Comparison of ENCODE assay signal across 23 cellular contexts in the genomic region with DNA sequence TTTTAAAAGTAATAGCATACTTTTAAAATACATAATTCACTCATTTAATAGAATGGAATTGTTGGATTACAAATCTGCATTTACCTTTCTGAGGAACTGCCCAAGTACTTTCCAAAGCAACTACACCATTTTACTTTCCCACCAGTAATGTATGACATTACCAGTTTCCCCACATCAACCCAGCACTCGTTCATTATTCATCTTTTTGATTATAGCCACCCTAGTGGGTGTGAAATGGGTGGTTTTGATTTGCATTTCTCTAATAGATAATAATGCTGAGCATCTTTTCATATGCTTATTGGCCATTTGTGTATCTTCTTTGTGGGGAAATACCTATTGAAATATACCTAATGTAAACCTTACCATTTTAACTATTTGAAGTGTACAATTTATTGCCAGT. TPM values are rescaled to one million over a fixed set of nuclear protein-coding genes. Genes with fewer than 3 reads are reported as not detected.
DNase-seq lines count a peak whose midpoint lies in the region; ATAC-seq, FAIRE-seq and TF ChIP-seq lines count a peak whose summit lies in the region.
"Had no signal": no experiment of that assay in that cellular context is flagged by ENCODE, and none has a peak within 500 bp of the region (broad histone marks: within the 10 kb centered on the region; RNA-seq: fewer than 3 reads in every experiment).

No MANE protein-coding gene starts in this region.

- no peaks in the 10 kb centered on the region for H3K9me3 Mint-ChIP-seq in activated CD8-positive, alpha-beta T cell treated with anti-CD3 and anti-CD28 coated beads for 36 hours
- no peaks in the 10 kb centered on the region for H3K9me3 Mint-ChIP-seq in activated CD8-positive, alpha-beta T cell treated with anti-CD3 and anti-CD28 coated beads, Interleukin-2, amount 10 ng/mL, durations not matched to agents 7 days and 5 days (ENCODE audit: insufficient read depth)
- H3K9me3 Mint-ChIP-seq in WTC11, result no peaks in the 10 kb centered on the region
- no peaks in the 10 kb centered on the region for H3K9me3 Mint-ChIP-seq in natural killer cell treated with Interleukin-12 subunit alpha and Interleukin-12 subunit beta and Interleukin-15 and Interleukin-18, amount 100 ng/mL, for 72 hours

- ATAC-seq in activated CD8-positive, alpha-beta T cell treated with anti-CD3 and anti-CD28 coated beads for 36 hours, result no peak
- no peak for ATAC-seq in activated CD8-positive, alpha-beta T cell treated with anti-CD3 and anti-CD28 coated beads, Interleukin-2, amount 10 ng/mL, durations not matched to agents 7 days and 5 days
- ATAC-seq in WTC11, result no peak
- ATAC-seq in natural killer cell treated with Interleukin-12 subunit alpha and Interleukin-12 subunit beta and Interleukin-15 and Interleukin-18, amount 100 ng/mL, for 72 hours, result no peak
- ATAC-seq: HepG2, K562 had no signal

- H3K27me3 Mint-ChIP-seq in activated CD8-positive, alpha-beta T cell treated with anti-CD3 and anti-CD28 coated beads for 36 hours, result no peaks in the 10 kb centered on the region
- no peaks in the 10 kb centered on the region for H3K27me3 Mint-ChIP-seq in activated CD8-positive, alpha-beta T cell treated with anti-CD3 and anti-CD28 coated beads, Interleukin-2, amount 10 ng/mL, durations not matched to agents 7 days and 5 days (ENCODE audit: low read depth)
- H3K27me3 Mint-ChIP-seq in WTC11 (ENCODE audit: low read depth), result no peaks in the 10 kb centered on the region
- H3K27me3 Mint-ChIP-seq in natural killer cell treated with Interleukin-12 subunit alpha and Interleukin-12 subunit beta and Interleukin-15 and Interleukin-18, amount 100 ng/mL, for 72 hours, result no peaks in the 10 kb centered on the region

- peaks cover 3% of the 10 kb centered on the region in 2 donors for H3K36me3 ChIP-seq in thyroid gland

- peak overlapping the region; percentile 2 for H3K27ac Mint-ChIP-seq in activated CD8-positive, alpha-beta T cell treated with anti-CD3 and anti-CD28 coated beads for 36 hours
- no peak overlapping the region for H3K27ac Mint-ChIP-seq in activated CD8-positive, alpha-beta T cell treated with anti-CD3 and anti-CD28 coated beads, Interleukin-2, amount 10 ng/mL, durations not matched to agents 7 days and 5 days
- H3K27ac Mint-ChIP-seq in WTC11, result peak overlapping the region; percentile 9; the same call in 1 of the 2 replicates
- H3K27ac Mint-ChIP-seq in natural killer cell treated with Interleukin-12 subunit alpha and Interleukin-12 subunit beta and Interleukin-15 and Interleukin-18, amount 100 ng/mL, for 72 hours, result peak overlapping the region in 1 of 2 donors; percentile 64

- no peak for TF ChIP-seq CTCF in activated CD8-positive, alpha-beta T cell treated with anti-CD3 and anti-CD28 coated beads for 36 hours (IDR thresholded peaks at IDR 0.05)
- no peak for TF ChIP-seq CTCF in D721Med (IDR thresholded peaks at IDR 0.05; ENCODE audit: insufficient read depth, missing control alignments)
- no peak for TF ChIP-seq CTCF in WTC11 (IDR thresholded peaks at IDR 0.05)
- no peak for TF ChIP-seq CTCF in thyroid gland (IDR thresholded peaks at IDR 0.05)

- peaks cover 64% of the 10 kb centered on the region for H3K4me1 Mint-ChIP-seq in activated CD8-positive, alpha-beta T cell treated with anti-CD3 and anti-CD28 coated beads for 36 hours (ENCODE audit: low read depth)
- peaks cover 18% of the 10 kb centered on the region for H3K4me1 Mint-ChIP-seq in activated CD8-positive, alpha-beta T cell treated with anti-CD3 and anti-CD28 coated beads, Interleukin-2, amount 10 ng/mL, durations not matched to agents 7 days and 5 days (ENCODE audit: low read depth)
- peaks cover 80% of the 10 kb centered on the region for H3K4me1 Mint-ChIP-seq in WTC11
- H3K4me1 Mint-ChIP-seq in natural killer cell treated with Interleukin-12 subunit alpha and Interleukin-12 subunit beta and Interleukin-15 and Interleukin-18, amount 100 ng/mL, for 72 hours (ENCODE audit: low read depth in 2 of 2), result peaks cover 32 to 41% of the 10 kb centered on the region in 2 donors

- H3K36me3 Mint-ChIP-seq in activated CD8-positive, alpha-beta T cell treated with anti-CD3 and anti-CD28 coated beads for 36 hours (ENCODE audit: low read depth), result peaks cover 6% of the 10 kb centered on the region
- H3K36me3 Mint-ChIP-seq in activated CD8-positive, alpha-beta T cell treated with anti-CD3 and anti-CD28 coated beads, Interleukin-2, amount 10 ng/mL, durations not matched to agents 7 days and 5 days (ENCODE audit: low read depth), result peaks cover 9% of the 10 kb centered on the region
- peaks cover 4% of the 10 kb centered on the region for H3K36me3 Mint-ChIP-seq in WTC11
- peaks cover under 1% of the 10 kb centered on the region for H3K36me3 Mint-ChIP-seq in natural killer cell treated with Interleukin-12 subunit alpha and Interleukin-12 subunit beta and Interleukin-15 and Interleukin-18, amount 100 ng/mL, for 72 hours

- H3K9me3 ChIP-seq in thyroid gland, result no peaks in the 10 kb centered on the region
- H3K9me3 ChIP-seq: MG63 had no signal

- H3K4me1 ChIP-seq in thyroid gland, result peaks cover 18 to 19% of the 10 kb centered on the region in 2 donors

- 77 to 83% methylated on average over 1 of the region's 1 CpG for WGBS in thyroid gland, 2 donors

- no peak for TF ChIP-seq POLR2A in thyroid gland (IDR thresholded peaks at IDR 0.05)

- POLR2A ChIA-PET in activated CD8-positive, alpha-beta T cell treated with anti-CD3 and anti-CD28 coated beads for 36 hours (lab: Charles Lee), result no interaction called here
- POLR2A ChIA-PET in activated CD8-positive, alpha-beta T cell treated with anti-CD3 and anti-CD28 coated beads, Interleukin-2, amount 10 ng/mL, durations not matched to agents 7 days and 5 days (lab: Charles Lee), result no interaction called here
- POLR2A ChIA-PET in WTC11 (lab: Charles Lee), result interaction anchor here (0.6 kb wide), 1 partner anchor 143 kb away, joined by 5 read pairs; no protein-coding TSS in a partner anchor

- no peak overlapping the region for H3K4me3 ChIP-seq in thyroid gland (replicated peaks in 1 of 3)
- H3K4me3 ChIP-seq: K562, MG63, SK-N-MC had no signal

- H3K27me3 ChIP-seq in thyroid gland, result no peaks in the 10 kb centered on the region
- H3K27me3 ChIP-seq: MG63 had no signal

- intact Hi-C loops in activated CD8-positive, alpha-beta T cell treated with anti-CD3 and anti-CD28 coated beads for 36 hours (cut with micrococcal nuclease), result no loop called here
- intact Hi-C loops in thyroid gland (cut with DNase I), result loop anchor here (2.0 kb wide), 1 partner anchor 13 kb away; no protein-coding TSS in a partner anchor

- no peak overlapping the region for H3K27ac ChIP-seq in thyroid gland
- H3K27ac ChIP-seq: C4-2B, HL-60, RWPE1, SK-N-MC had no signal

- H3K4me3 Mint-ChIP-seq in activated CD8-positive, alpha-beta T cell treated with anti-CD3 and anti-CD28 coated beads for 36 hours, result no peak overlapping the region
- H3K4me3 Mint-ChIP-seq in activated CD8-positive, alpha-beta T cell treated with anti-CD3 and anti-CD28 coated beads, Interleukin-2, amount 10 ng/mL, durations not matched to agents 7 days and 5 days, result no peak overlapping the region
- no peak overlapping the region for H3K4me3 Mint-ChIP-seq in WTC11
- peak overlapping the region; percentile 5 for H3K4me3 Mint-ChIP-seq in natural killer cell treated with Interleukin-12 subunit alpha and Interleukin-12 subunit beta and Interleukin-15 and Interleukin-18, amount 100 ng/mL, for 72 hours

- DNase-seq in activated CD8-positive, alpha-beta T cell treated with anti-CD3 and anti-CD28 coated beads for 36 hours, result no peak
- no peak for DNase-seq in activated CD8-positive, alpha-beta T cell treated with anti-CD3 and anti-CD28 coated beads, Interleukin-2, amount 10 ng/mL, durations not matched to agents 7 days and 5 days
- DNase-seq in D721Med (ENCODE audit: insufficient read length, low spot score) (no peak), WTC11 (ENCODE audit: low spot score) (no peak), GM19238 (ENCODE audit: insufficient read length, low spot score) (no peak), thyroid gland (no peak)
- no peak for DNase-seq in natural killer cell treated with Interleukin-12 subunit alpha and Interleukin-12 subunit beta and Interleukin-15 and Interleukin-18, amount 100 ng/mL, for 72 hours (ENCODE audit: low spot score)
- DNase-seq: EL, GOT3, HCEC 1CT, MG63, NCI-H1092, NCI-H1436, NCI-H187 treated with DMSO at 0.1 percent for 48 hours, NCI-H2107, NCI-H510A, SHP77 treated with DMSO at 0.1 percent for 48 hours had no signal

- peak; percentile 85 for FAIRE-seq in D721Med (lab: Jason Lieb, UNC)
- FAIRE-seq: HepG2, K562 had no signal

- CTCF ChIA-PET in activated CD8-positive, alpha-beta T cell treated with anti-CD3 and anti-CD28 coated beads for 36 hours (lab: Charles Lee), result interaction anchor here (1.4 to 4.3 kb wide), 2 partner anchors 13 to 99 kb away, joined by 3 to 24 read pairs; no protein-coding TSS in a partner anchor
- CTCF ChIA-PET in activated CD8-positive, alpha-beta T cell treated with anti-CD3 and anti-CD28 coated beads, Interleukin-2, amount 10 ng/mL, durations not matched to agents 7 days and 5 days (lab: Charles Lee), result interaction anchor here (2.0 kb wide), 1 partner anchor 13 kb away, joined by 6 read pairs; no protein-coding TSS in a partner anchor
- CTCF ChIA-PET in WTC11 (lab: Charles Lee), result no interaction called here

TF ChIP-seq in WTC11, 78 proteins besides CTCF, POLR2A, EP300 and RAD21:
- TF ChIP-seq ETV6 (CRISPR knock-in tag; IDR thresholded peaks at IDR 0.05) (no peak), FOXJ3 (CRISPR knock-in tag; IDR thresholded peaks at IDR 0.05; ENCODE audit: borderline replicate concordance) (no peak)

RNA-seq across cellular contexts. Expression of gene EBLN2, which starts 18.0 kb away (rescaled TPM):
- total RNA-seq in activated CD8-positive, alpha-beta T cell treated with anti-CD3 and anti-CD28 coated beads for 36 hours, result 1 to 10 TPM; 4.9 to 5.0 TPM
- 1 to 10 TPM; 5.3 to 5.9 TPM for total RNA-seq in activated CD8-positive, alpha-beta T cell treated with anti-CD3 and anti-CD28 coated beads, Interleukin-2, amount 10 ng/mL, durations not matched to agents 7 days and 5 days
- total RNA-seq in WTC11 (2021), result 2.3 to 4.3 TPM (median 3.1 TPM) in 3 replicates
- 10 to 100 TPM; 10.3 to 15.5 TPM for total RNA-seq in natural killer cell treated with Interleukin-12 subunit alpha and Interleukin-12 subunit beta and Interleukin-15 and Interleukin-18, amount 100 ng/mL, for 72 hours
- 10 to 100 TPM in 2 of 4 donors, 1 to 10 TPM in 2; 8.5 to 12.7 (median 9.8) TPM for total RNA-seq in thyroid gland

RNA-seq across cellular contexts. Expression of gene PPP4R2, which starts 46.8 kb away (rescaled TPM):
- 10 to 100 TPM; 85.5 to 88.6 TPM for total RNA-seq in activated CD8-positive, alpha-beta T cell treated with anti-CD3 and anti-CD28 coated beads for 36 hours
- total RNA-seq in activated CD8-positive, alpha-beta T cell treated with anti-CD3 and anti-CD28 coated beads, Interleukin-2, amount 10 ng/mL, durations not matched to agents 7 days and 5 days, result 10 to 100 TPM; 80.0 to 80.9 TPM
- total RNA-seq in WTC11 (2021) (70.3 to 80.4 TPM (median 78.1 TPM) in 3 replicates), thyroid gland (10 to 100 TPM; 51.5 to 71.3 (median 66.0) TPM)
- 100 to 1,000 TPM; 126 to 128 TPM for total RNA-seq in natural killer cell treated with Interleukin-12 subunit alpha and Interleukin-12 subunit beta and Interleukin-15 and Interleukin-18, amount 100 ng/mL, for 72 hours
